Comparison of ENCODE assay signal across 16 cellular contexts in genomic region chr12:89497005-89497404, GRCh38. TPM values are rescaled to one million over a fixed set of nuclear protein-coding genes. Genes with fewer than 3 reads are reported as not detected.
A peak's percentile ranks its signal among the peaks of the same experiment; 100 is the strongest.
DNase-seq lines count a peak whose midpoint lies in the region; ATAC-seq and TF ChIP-seq lines count a peak whose summit lies in the region.
"Had no signal": no experiment of that assay in that cellular context is flagged by ENCODE, and none has a peak within 500 bp of the region (broad histone marks: within the 10 kb centered on the region; RNA-seq: fewer than 3 reads in every experiment).

No MANE protein-coding gene starts in this region.

- intact Hi-C loops in heart left ventricle (cut with DNase I): no loop called here

- no peaks in the 10 kb centered on the region for H3K27me3 ChIP-seq in heart left ventricle
- H3K27me3 ChIP-seq in mucosa of stomach (ENCODE audit: control insufficient read depth, insufficient read depth, low read length): no peaks in the 10 kb centered on the region
- H3K27me3 ChIP-seq: BE2C, MG63 had no signal

- H3K4me1 ChIP-seq in heart left ventricle: peaks cover 0 to 5% (median 0%) of the 10 kb centered on the region in 12 donors
- peaks cover 45% of the 10 kb centered on the region for H3K4me1 ChIP-seq in mucosa of stomach (ENCODE audit: control insufficient read depth, insufficient read depth, low read length)
- H3K4me1 ChIP-seq: BE2C had no signal

- no peaks in the 10 kb centered on the region for H3K27me3 Mint-ChIP-seq in type B pancreatic cell
- H3K27me3 Mint-ChIP-seq: CD4-positive, alpha-beta T cell had no signal

- H3K9me3 Mint-ChIP-seq in type B pancreatic cell: peaks cover 1% of the 10 kb centered on the region
- H3K9me3 Mint-ChIP-seq: CD4-positive, alpha-beta T cell had no signal

- H3K9ac ChIP-seq in mucosa of stomach (ENCODE audit: low read length): peak overlapping the region; percentile 11

- DNase-seq in choroid plexus epithelial cell (ENCODE audit: low read depth) (peak; percentile 90), heart left ventricle (no peak), type B pancreatic cell (ENCODE audit: extremely low spot score, unreplicated experiment) (no peak), activated gamma-delta T cell treated with Interleukin-2 at 50 U/mL for 16 hours (no peak)
- DNase-seq: BE2C; CD4-positive, alpha-beta T cell; H9; Karpas-422; MG63; NCI-H1092 treated with DMSO at 0.1 percent for 48 hours; NCI-H1694; NCI-H345; OCI-M1 had no signal

- ATAC-seq in heart left ventricle (peak in 3 of 4 donors; percentile 16 to 43 (median 41)), GM18505 (IDR thresholded peaks at IDR 0.05; ENCODE audit: unreplicated experiment) (no peak), HG03196 (IDR thresholded peaks at IDR 0.05; ENCODE audit: unreplicated experiment) (no peak)

- H3K4me3 ChIP-seq in choroid plexus epithelial cell (ENCODE audit: low read depth, low read length) (no peak overlapping the region), heart left ventricle (no peak overlapping the region), mucosa of stomach (ENCODE audit: low read length) (no peak overlapping the region)
- H3K4me3 ChIP-seq: MG63 had no signal

- TF ChIP-seq POLR2A in heart left ventricle (IDR thresholded peaks at IDR 0.05) (no peak), GM18505 (IDR thresholded peaks at IDR 0.05; ENCODE audit: borderline replicate concordance, extremely low read depth, insufficient read depth, insufficient read length) (no peak)

- peaks cover 26% of the 10 kb centered on the region for H3K36me3 Mint-ChIP-seq in type B pancreatic cell

- H3K27ac ChIP-seq in heart left ventricle: peak overlapping the region in 2 of 12 donors; percentile 15 to 33

- no peaks in the 10 kb centered on the region for H3K9me3 ChIP-seq in heart left ventricle
- no peaks in the 10 kb centered on the region for H3K9me3 ChIP-seq in mucosa of stomach (ENCODE audit: control insufficient read depth, low read length)
- H3K9me3 ChIP-seq: BE2C, MG63 had no signal

- 66 to 74% (median 67%) methylated on average over 4 of the region's 4 CpGs for WGBS in heart left ventricle, 4 donors

- no peak overlapping the region for H3K4me3 Mint-ChIP-seq in type B pancreatic cell
- H3K4me3 Mint-ChIP-seq: CD4-positive, alpha-beta T cell; H9 had no signal

- no peak for TF ChIP-seq CTCF in choroid plexus epithelial cell (conservative IDR thresholded peaks at IDR 0.05; ENCODE audit: low read depth, low read length)
- no peak for TF ChIP-seq CTCF in heart left ventricle (IDR thresholded peaks at IDR 0.05)
- TF ChIP-seq CTCF in type B pancreatic cell (conservative IDR thresholded peaks at IDR 0.05): no peak

- peak overlapping the region; percentile 66 for H3K27ac Mint-ChIP-seq in type B pancreatic cell
- H3K27ac Mint-ChIP-seq: CD4-positive, alpha-beta T cell had no signal

- peaks cover 0 to 12% (median 0%) of the 10 kb centered on the region in 9 donors for H3K36me3 ChIP-seq in heart left ventricle
- H3K36me3 ChIP-seq in mucosa of stomach (ENCODE audit: control insufficient read depth, insufficient read depth, low read length): no peaks in the 10 kb centered on the region
- H3K36me3 ChIP-seq: BE2C, MG63 had no signal

- peaks cover 5% of the 10 kb centered on the region for H3K4me1 Mint-ChIP-seq in type B pancreatic cell (ENCODE audit: unreplicated experiment)

RNA-seq across cellular contexts. Expression of gene GALNT4, which starts 27.6 kb away (rescaled TPM):
- total RNA-seq in heart left ventricle: 1 to 10 TPM; 1.9 to 5.4 (median 2.5) TPM
- 1 to 10 TPM; 1.4 to 1.6 TPM for polyA plus RNA-seq in heart left ventricle
- 8.7 and 10.1 TPM in 2 replicates for total RNA-seq in type B pancreatic cell (ENCODE audit: low replicate concordance)

RNA-seq across cellular contexts. Expression of gene POC1B, which starts 28.8 kb away (rescaled TPM):
- 10 to 100 TPM in 1 of 9 donors, 1 to 10 TPM in 8; 6.8 to 12.4 (median 8.7) TPM for total RNA-seq in heart left ventricle
- 1 to 10 TPM; 3.3 to 6.7 TPM for polyA plus RNA-seq in heart left ventricle
- 15.3 and 15.8 TPM in 2 replicates for total RNA-seq in type B pancreatic cell (ENCODE audit: low replicate concordance)

Comparison
In these comparisons a context has a peak if more than half of its experiments do, and no peak if none do; other contexts are left out.
1. ATAC-seq: peak in heart left ventricle (3 of 4); none in GM18505 (single experiment) and HG03196 (single experiment).